17 cellular contexts compared by ENCODE assay signal in genomic region chr14:60220084-60220483, GRCh38. TPM values are rescaled to one million over a fixed set of nuclear protein-coding genes. Genes with fewer than 3 reads are reported as not detected.
DNase-seq lines count a peak whose midpoint lies in the region; ATAC-seq, FAIRE-seq and TF ChIP-seq lines count a peak whose summit lies in the region.
"Had no signal": no experiment of that assay in that cellular context is flagged by ENCODE, and none has a peak within 500 bp of the region (broad histone marks: within the 10 kb centered on the region; RNA-seq: fewer than 3 reads in every experiment).

No MANE protein-coding gene starts in this region.

- TF ChIP-seq CTCF in GM12865 (IDR thresholded peaks at IDR 0.05; ENCODE audit: insufficient read depth, low read depth, low read length, missing control alignments): no peak
- no peak for TF ChIP-seq CTCF in CD14-positive monocyte (IDR thresholded peaks at IDR 0.05)

- intact Hi-C loops in CD14-positive monocyte (cut with micrococcal nuclease): no loop called here

- H3K4me1 Mint-ChIP-seq in CD14-positive monocyte: no peaks in the 10 kb centered on the region
- H3K4me1 Mint-ChIP-seq: activated CD4-positive, alpha-beta T cell treated with anti-CD3 and anti-CD28 coated beads, Interleukin-2, amount 10 ng/mL, durations not matched to agents 7 days and 5 days; B cell had no signal

- H3K9me3 ChIP-seq in small intestine (ENCODE audit: control insufficient read depth, low read depth): no peaks in the 10 kb centered on the region
- H3K9me3 ChIP-seq: psoas muscle had no signal

- H3K27ac ChIP-seq in small intestine (ENCODE audit: low read depth in 1 of 2, low read length in 1 of 2): no peak overlapping the region
- H3K27ac ChIP-seq: KMS-11, psoas muscle had no signal

- H3K27me3 ChIP-seq in small intestine (ENCODE audit: control insufficient read depth in 2 of 2, insufficient read depth in 2 of 2, low read length in 2 of 2): no peaks in the 10 kb centered on the region

- no peak overlapping the region for H3K4me3 Mint-ChIP-seq in CD14-positive monocyte
- H3K4me3 Mint-ChIP-seq: activated CD4-positive, alpha-beta T cell treated with anti-CD3 and anti-CD28 coated beads, Interleukin-2, amount 10 ng/mL, durations not matched to agents 7 days and 5 days; B cell; endodermal cell had no signal

- WGBS in small intestine, 3 donors: 84 to 94% (median 89%) methylated on average over 1 of the region's 1 CpG

- no peak for FAIRE-seq in small intestine (lab: Jason Lieb, UNC)
- FAIRE-seq: astrocyte, G401.6 had no signal

- H3K27me3 Mint-ChIP-seq in CD14-positive monocyte (ENCODE audit: low read depth in 3 of 3): no peaks in the 10 kb centered on the region
- H3K27me3 Mint-ChIP-seq: activated CD4-positive, alpha-beta T cell treated with anti-CD3 and anti-CD28 coated beads, Interleukin-2, amount 10 ng/mL, durations not matched to agents 7 days and 5 days; B cell had no signal

- H3K4me1 ChIP-seq in small intestine (ENCODE audit: control insufficient read depth in 2 of 2, insufficient read depth in 1 of 2, low read depth in 1 of 2, low read length in 1 of 2): no peaks in the 10 kb centered on the region

- no peaks in the 10 kb centered on the region for H3K36me3 Mint-ChIP-seq in CD14-positive monocyte

- ATAC-seq in GM19035 (IDR thresholded peaks at IDR 0.05; ENCODE audit: unreplicated experiment) (peak; percentile 64), HG02763 (IDR thresholded peaks at IDR 0.05; ENCODE audit: unreplicated experiment) (peak; percentile 65), HG03520 (IDR thresholded peaks at IDR 0.05; ENCODE audit: unreplicated experiment) (peak; percentile 66)
- ATAC-seq: psoas muscle had no signal

- DNase-seq in GM12865 (ENCODE audit: low read depth): peak; percentile 86
- no peak for DNase-seq in NCI-H2029 (lab: John Stamatoyannopoulos, UW)
- DNase-seq in CD14-positive monocyte (ENCODE audit: low spot score): no peak
- no peak for DNase-seq in COR-L47 (lab: John Stamatoyannopoulos, UW)
- DNase-seq in small intestine: no peak
- DNase-seq: activated CD4-positive, alpha-beta T cell treated with anti-CD3 and anti-CD28 coated beads, Interleukin-2, amount 10 ng/mL, durations not matched to agents 7 days and 5 days; endodermal cell; GOT3; mesendoderm; psoas muscle had no signal

- H3K4me3 ChIP-seq in GM12865 (ENCODE audit: low read depth, low read length) (no peak overlapping the region), small intestine (ENCODE audit: low read depth in 1 of 2, low read length in 2 of 2) (no peak overlapping the region)
- H3K4me3 ChIP-seq: psoas muscle had no signal

- peaks cover 0 to 2% (median 0%) of the 10 kb centered on the region in 7 donors for H3K9me3 Mint-ChIP-seq in CD14-positive monocyte
- H3K9me3 Mint-ChIP-seq: activated CD4-positive, alpha-beta T cell treated with anti-CD3 and anti-CD28 coated beads, Interleukin-2, amount 10 ng/mL, durations not matched to agents 7 days and 5 days; endodermal cell had no signal

- H3K27ac Mint-ChIP-seq in CD14-positive monocyte: no peak overlapping the region
- H3K27ac Mint-ChIP-seq: activated CD4-positive, alpha-beta T cell treated with anti-CD3 and anti-CD28 coated beads, Interleukin-2, amount 10 ng/mL, durations not matched to agents 7 days and 5 days; B cell; endodermal cell had no signal

- no peaks in the 10 kb centered on the region for H3K36me3 ChIP-seq in small intestine (ENCODE audit: control insufficient read depth in 2 of 2, insufficient read depth in 2 of 2, low read length in 2 of 2)

RNA-seq across cellular contexts. Expression of gene PPM1A, which starts 28.9 kb away (rescaled TPM):
- polyA plus RNA-seq in CD14-positive monocyte (10 to 100 TPM; 18.4 to 21.5 TPM), small intestine (100 to 1,000 TPM in 1 of 3 donors, 10 to 100 TPM in 2; 27.6 to 101 (median 80.2) TPM)

RNA-seq across cellular contexts. Expression of gene DHRS7, which starts 54.9 kb away (rescaled TPM):
- polyA plus RNA-seq in CD14-positive monocyte (100 to 1,000 TPM; 218 to 223 TPM), small intestine (100 to 1,000 TPM in 1 of 3 donors, 10 to 100 TPM in 2; 78.7 to 165 (median 99.2) TPM)
